8 cellular contexts compared by ENCODE assay signal in genomic region chr3:101725192-101725889, GRCh38. TPM values are rescaled to one million over a fixed set of nuclear protein-coding genes. Genes with fewer than 3 reads are reported as not detected.
DNase-seq lines count a peak whose midpoint lies in the region; ATAC-seq and TF ChIP-seq lines count a peak whose summit lies in the region.

No MANE protein-coding gene starts in this region.

- ATAC-seq in GM19452 (IDR thresholded peaks at IDR 0.05; ENCODE audit: unreplicated experiment) (peak; percentile 4), HG03521 (IDR thresholded peaks at IDR 0.05; ENCODE audit: unreplicated experiment) (peak; percentile 16), right cardiac atrium (peak; percentile 41 to 50), sciatic nerve (peak; percentile 38)

- peak overlapping the region; percentile 75 for H3K27ac ChIP-seq in C4-2B
- peak overlapping the region; percentile 66; the same call in 1 of the 2 replicates for H3K27ac ChIP-seq in SK-N-MC
- peak overlapping the region; percentile 54 to 72 for H3K27ac ChIP-seq in ascending aorta
- H3K27ac ChIP-seq in right cardiac atrium (ENCODE audit: low read length): peak overlapping the region; percentile 49

- H3K27me3 ChIP-seq in ascending aorta (no peaks in the 10 kb centered on the region), right cardiac atrium (ENCODE audit: control insufficient read depth, insufficient read depth) (no peaks in the 10 kb centered on the region)

- intact Hi-C loops in ascending aorta (cut with DNase I): loop anchor here (2.0 kb wide), 1 partner anchor 39 kb away; the partner anchor contains the start of gene RPL24
- intact Hi-C loops in right cardiac atrium (cut with DNase I): no loop called here
- intact Hi-C loops in sciatic nerve (cut with DNase I): no loop called here

- H3K36me3 ChIP-seq in SK-N-MC (ENCODE audit: insufficient read depth, low read length) (peaks cover 42% of the 10 kb centered on the region), ascending aorta (no peaks in the 10 kb centered on the region)

- H3K4me3 ChIP-seq in SK-N-MC: peak overlapping the region; percentile 87
- peak overlapping the region; percentile 70 to 75 for H3K4me3 ChIP-seq in ascending aorta
- H3K4me3 ChIP-seq in right cardiac atrium (ENCODE audit: low read length): peak overlapping the region; percentile 99

- TF ChIP-seq CTCF in C4-2B (conservative IDR thresholded peaks at IDR 0.05) (no peak), ascending aorta (IDR thresholded peaks at IDR 0.05) (no peak)

- H3K4me1 ChIP-seq in ascending aorta (peaks cover 0 to 4% of the 10 kb centered on the region in 2 donors), right cardiac atrium (ENCODE audit: control insufficient read depth, insufficient read depth, low read length) (no peaks in the 10 kb centered on the region)

- DNase-seq in SK-N-MC (ENCODE audit: low read depth, low spot score): no peak
- peak in 1 of 2 donors; percentile 70 for DNase-seq in ascending aorta (ENCODE audit: low spot score in 2 of 2)
- peak; percentile 29 to 62 (median 56) for DNase-seq in right cardiac atrium
- DNase-seq in sciatic nerve (ENCODE audit: low spot score): peak; percentile 66
- no peak for DNase-seq in T1000 (lab: John Stamatoyannopoulos, UW)

- H3K9me3 ChIP-seq in SK-N-MC (ENCODE audit: low read depth, low read length) (no peaks in the 10 kb centered on the region), ascending aorta (no peaks in the 10 kb centered on the region), right cardiac atrium (ENCODE audit: control insufficient read depth, low read length) (no peaks in the 10 kb centered on the region)

- 1% methylated on average over 21 of the region's 21 CpGs for WGBS in right cardiac atrium

- H3K9ac ChIP-seq in SK-N-MC (ENCODE audit: insufficient read length): peak overlapping the region; percentile 76

RNA-seq across cellular contexts. Expression of gene CEP97, which starts 0.9 kb away (rescaled TPM):
- total RNA-seq in ascending aorta (1.3 TPM), right cardiac atrium (1 to 10 TPM; 6.6 to 7.8 (median 7.4) TPM), sciatic nerve (19.2 TPM)
- 2.2 TPM for polyA plus RNA-seq in right cardiac atrium

RNA-seq across cellular contexts. Expression of gene RPL24, which starts 38.8 kb away (rescaled TPM):
- total RNA-seq in ascending aorta (654 TPM), right cardiac atrium (100 to 1,000 TPM; 818 to 939 (median 885) TPM), sciatic nerve (778 TPM)
- 2,039 TPM for polyA plus RNA-seq in right cardiac atrium

RNA-seq across cellular contexts. Expression of gene ZBTB11, which starts 48.4 kb away (rescaled TPM):
- 16.5 TPM for total RNA-seq in ascending aorta
- total RNA-seq in right cardiac atrium: 10 to 100 TPM; 10.9 to 11.7 (median 11.4) TPM
- polyA plus RNA-seq in right cardiac atrium: 4.4 TPM
- 23.2 TPM for total RNA-seq in sciatic nerve

RNA-seq across cellular contexts. Expression of gene NXPE3, which starts 53.7 kb away (rescaled TPM):
- total RNA-seq in ascending aorta: 25.8 TPM
- total RNA-seq in right cardiac atrium: 10 to 100 TPM; 34.7 to 53.3 (median 49.0) TPM
- 26.8 TPM for polyA plus RNA-seq in right cardiac atrium
- total RNA-seq in sciatic nerve: 24.7 TPM

Comparison
In these comparisons a context has a peak if more than half of its experiments do, and no peak if none do; other contexts are left out.
1. DNase-seq: peak in right cardiac atrium (3 of 3) and sciatic nerve (single experiment); none in SK-N-MC (single experiment) and T1000 (single experiment).
2. Peak in every context shown above with its lines, with median percentiles within 50 percentile points of each other: H3K27ac ChIP-seq, ATAC-seq and H3K4me3 ChIP-seq.